ENCODE assay signal across 34 cellular contexts in genomic region chr5:16384222-16384621, GRCh38.
"Had no signal": no experiment of that assay in that cellular context is flagged by ENCODE, and none has a peak within 500 bp of the region (broad histone marks: within the 10 kb centered on the region; RNA-seq: fewer than 3 reads in every experiment).

No MANE protein-coding gene starts in this region.

- ATAC-seq: activated naive CD4-positive, alpha-beta T cell treated with anti-CD3 and anti-CD28 coated beads, Interleukin-2, amount 50 U/mL, for 72 hours; activated naive CD8-positive, alpha-beta T cell treated with anti-CD3 and anti-CD28 coated beads, Interleukin-2, amount 50 U/mL, for 24 hours; activated T-cell treated with anti-CD3 and anti-CD28 coated beads, Interleukin-2, amount 50 U/mL, for 4 hours; activated T-cell treated with anti-CD3 and anti-CD28 coated beads, Interleukin-2, amount 50 U/mL, for 72 hours; activated T-helper 17 cell treated with anti-CD3 and anti-CD28 coated beads, Interleukin-2, amount 50 U/mL, for 72 hours; body of pancreas had no signal

- FAIRE-seq: astrocyte, bronchial epithelial cell had no signal

- H3K9me3 ChIP-seq: adrenal gland, ascending aorta, body of pancreas, breast epithelium had no signal

- DNase-seq: activated effector memory CD4-positive, alpha-beta T cell treated with anti-CD3 and anti-CD28 coated beads, Interleukin-2, amount 50 U/mL, for 16 hours; activated effector memory CD4-positive, alpha-beta T cell treated with Interleukin-2 at 50 U/mL for 16 hours; activated gamma-delta T cell; activated gamma-delta T cell treated with Interleukin-2 at 50 U/mL for 16 hours; activated naive CD4-positive, alpha-beta T cell; activated naive CD4-positive, alpha-beta T cell treated with anti-CD3 and anti-CD28 coated beads for 36 hours; activated naive CD4-positive, alpha-beta T cell treated with anti-CD3 and anti-CD28 coated beads, Interleukin-2, amount 10 ng/mL, durations not matched to agents 7 days and 5 days; activated naive CD4-positive, alpha-beta T cell treated with anti-CD3 and anti-CD28 coated beads, Interleukin-2, amount 50 U/mL, for 16 hours; activated naive CD4-positive, alpha-beta T cell treated with Interleukin-2 at 50 U/mL for 16 hours; activated naive CD8-positive, alpha-beta T cell treated with anti-CD3 and anti-CD28 coated beads for 36 hours; activated naive CD8-positive, alpha-beta T cell treated with anti-CD3 and anti-CD28 coated beads, Interleukin-2, amount 10 ng/mL, durations not matched to agents 7 days and 5 days; activated naive CD8-positive, alpha-beta T cell treated with anti-CD3 and anti-CD28 coated beads, Interleukin-2, amount 50 U/mL, for 24 hours; activated T-cell treated with anti-CD3 and anti-CD28 coated beads, Interleukin-2, amount 50 U/mL, for 1 hour; activated T-cell treated with anti-CD3 and anti-CD28 coated beads, Interleukin-2, amount 50 U/mL, for 24 hours; activated T-cell treated with anti-CD3 and anti-CD28 coated beads, Interleukin-2, amount 50 U/mL, for 4 hours; activated T-cell treated with anti-CD3 and anti-CD28 coated beads, Interleukin-2, amount 50 U/mL, for 48 hours; activated T-cell treated with anti-CD3 and anti-CD28 coated beads, Interleukin-2, amount 50 U/mL, for 72 hours; adrenal gland; amniotic stem cell; amygdala; anterior cingulate cortex; aorta; body of pancreas; brain microvascular endothelial cell; caudate nucleus; central memory CD4-positive, alpha-beta T cell; cerebellar nuclear complex had no signal

- H3K4me3 ChIP-seq: adrenal gland, ascending aorta, body of pancreas, breast epithelium, cardiac muscle cell had no signal

- H3K36me3 ChIP-seq: adrenal gland, ascending aorta, brain microvascular endothelial cell, breast epithelium, cardiac muscle cell had no signal

- H3K27ac ChIP-seq: adrenal gland, ascending aorta, body of pancreas, brain microvascular endothelial cell, breast epithelium, cardiac muscle cell had no signal

- H3K4me1 ChIP-seq: adrenal gland, ascending aorta, breast epithelium had no signal

- H3K27me3 ChIP-seq: adrenal gland, ascending aorta, body of pancreas, brain microvascular endothelial cell, breast epithelium, cardiac muscle cell had no signal
